Comparison of ENCODE assay signal across 8 cellular contexts in the genomic region with DNA sequence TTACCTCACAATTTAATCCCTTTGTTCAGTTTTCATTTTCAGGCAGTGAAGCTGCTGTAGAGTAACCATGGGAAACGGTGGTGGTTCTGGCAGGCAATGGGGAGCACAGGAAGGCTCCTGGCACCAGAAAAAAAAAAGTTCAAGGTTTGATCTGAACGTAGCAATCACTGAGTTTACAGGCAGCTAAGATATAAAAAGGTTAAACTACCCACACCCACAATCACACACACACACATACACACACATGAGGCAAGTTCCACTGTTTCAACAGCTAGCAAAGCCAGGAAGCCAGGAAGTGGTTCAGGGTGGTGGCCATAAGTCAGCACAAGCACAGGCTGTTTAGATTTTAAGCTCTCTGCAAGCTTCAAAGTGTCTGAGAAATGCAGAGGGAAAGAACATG. TPM values are rescaled to one million over a fixed set of nuclear protein-coding genes. Genes with fewer than 3 reads are reported as not detected.
DNase-seq lines count a peak whose midpoint lies in the region; ATAC-seq and TF ChIP-seq lines count a peak whose summit lies in the region.

TSS of gene SULT1B1 (minus strand) at position 166 of the 400 bp plus-strand sequence. CDS start 5,403 bp downstream, outside the sequence.

- H2BK5ac ChIP-seq in neuronal stem cell (ENCODE audit: low read length), result no peak within 1 kb of the TSS

- WGBS in heart right ventricle, 2 donors, result 40 to 46% methylated on average over 2 of the region's 2 CpGs
- WGBS in neuronal stem cell (ENCODE audit: extremely low coverage in 2 of 2, insufficient read length in 2 of 2, insufficient replicate concordance in 1 of 2), 2 donors, result no CpG with 5 or more reads among the region's 2 CpGs

- H3K23ac ChIP-seq in neuronal stem cell (ENCODE audit: low read depth, low read length, poor library complexity), result no peak within 1 kb of the TSS

- H4K91ac ChIP-seq in neuronal stem cell (ENCODE audit: low read depth, low read length, poor library complexity), result no peak within 1 kb of the TSS

- ATAC-seq in heart right ventricle (peak in 6 of 8 donors; percentile 34 to 61 (median 53)), HG02973 (IDR thresholded peaks at IDR 0.05; ENCODE audit: unreplicated experiment) (no peak)

- intact Hi-C loops in heart right ventricle (cut with DNase I), result no loop called here

- H3K9me3 ChIP-seq in heart right ventricle (no peaks in the 10 kb centered on the region), neuronal stem cell (replicated peaks in 1 of 2; ENCODE audit: control insufficient read depth in 2 of 2, insufficient read depth in 1 of 2, low read depth in 1 of 2, low read length in 2 of 2) (no peaks in the 10 kb centered on the region)

- no peaks in the 10 kb centered on the region for H3K79me1 ChIP-seq in neuronal stem cell (ENCODE audit: low read depth, low read length)

- no peak within 1 kb of the TSS for H2BK120ac ChIP-seq in neuronal stem cell (ENCODE audit: low read depth, low read length)

- H3K36me3 ChIP-seq in heart right ventricle (no peaks in the 10 kb centered on the region), neuronal stem cell (replicated peaks in 1 of 2; ENCODE audit: control insufficient read depth in 2 of 2, insufficient read depth in 2 of 2, low read length in 2 of 2) (no peaks in the 10 kb centered on the region)

- H3K14ac ChIP-seq in neuronal stem cell (ENCODE audit: low read length), result no peak within 1 kb of the TSS

- no peak within 1 kb of the TSS for H2AK5ac ChIP-seq in neuronal stem cell (ENCODE audit: low read depth, low read length)

- no peak within 1 kb of the TSS for H2AFZ ChIP-seq in neuronal stem cell (ENCODE audit: low read length)

- no peak within 1 kb of the TSS for H2BK12ac ChIP-seq in neuronal stem cell (ENCODE audit: low read length)

- H4K8ac ChIP-seq in neuronal stem cell (ENCODE audit: low read depth, low read length), result no peak within 1 kb of the TSS

- no peak within 1 kb of the TSS for H3K9ac ChIP-seq in neuronal stem cell (ENCODE audit: low read depth, low read length, poor library complexity)

- H3K4me1 ChIP-seq in heart right ventricle (peaks cover 0 to 18% (median 0%) of the 10 kb centered on the region in 9 donors), neuronal stem cell (ENCODE audit: control insufficient read depth in 2 of 2, insufficient read depth in 1 of 2, low read depth in 1 of 2, low read length in 2 of 2) (no peaks in the 10 kb centered on the region)

- H3K4me2 ChIP-seq in neuronal stem cell (ENCODE audit: insufficient read depth, low read length, poor library complexity, severe bottlenecking), result no peak within 1 kb of the TSS

- DNase-seq in NCI-H226, result peak; percentile 35
- DNase-seq in activated T-cell treated with anti-CD3 and anti-CD28 coated beads, Interleukin-2, amount 50 U/mL, for 48 hours, result peak; percentile 33 to 46
- no peak for DNase-seq in heart right ventricle
- DNase-seq in stimulated activated CD8-positive, alpha-beta memory T cell treated with anti-CD3 and anti-CD28 coated beads, Interleukin-4, amount 100 ng/mL, for 48 hours, result peak; percentile 41
- DNase-seq in DMS 273 treated with DMSO at 0.1 percent for 48 hours (lab: John Stamatoyannopoulos, UW), result no peak
- no peak for DNase-seq in COLO829 (ENCODE audit: low spot score)
- no peak for DNase-seq in neuronal stem cell (ENCODE audit: low spot score)

- no peak within 1 kb of the TSS for H3K4ac ChIP-seq in neuronal stem cell (ENCODE audit: low read length)

- no peak within 1 kb of the TSS for H2BK15ac ChIP-seq in neuronal stem cell (ENCODE audit: low read length)

- TF ChIP-seq CTCF in heart right ventricle (IDR thresholded peaks at IDR 0.05), result no peak

- H3K4me3 ChIP-seq in heart right ventricle, result peak within 1 kb of the TSS in 2 of 10 donors; percentile 1 to 30
- H3K4me3 ChIP-seq in neuronal stem cell (ENCODE audit: low read length in 2 of 2), result no peak within 1 kb of the TSS

- H3K27ac ChIP-seq in heart right ventricle (peak within 1 kb of the TSS in 2 of 10 donors; percentile 13 to 70), neuronal stem cell (replicated peaks; ENCODE audit: low read length) (no peak within 1 kb of the TSS)

- H3K27me3 ChIP-seq in heart right ventricle (no peaks in the 10 kb centered on the region), neuronal stem cell (ENCODE audit: control insufficient read depth in 3 of 3, insufficient read depth in 3 of 3, low read depth in 1 of 3, low read length in 3 of 3) (no peaks in the 10 kb centered on the region)

- no peak within 1 kb of the TSS for H3K18ac ChIP-seq in neuronal stem cell (ENCODE audit: low read length)

RNA-seq across cellular contexts. Expression of gene SULT1B1, which starts in this region (rescaled TPM):
- total RNA-seq in heart right ventricle, result 1 to 10 TPM in 2 of 10 donors, under 1 TPM in 8; 0.24 to 2.7 (median 0.44) TPM
- polyA plus RNA-seq in heart right ventricle, result under 1 TPM; 0.22 to 0.45 TPM
- not detected for polyA plus RNA-seq in neuronal stem cell (2013, experiment 1 of 2)
- polyA plus RNA-seq in neuronal stem cell (2013, experiment 2 of 2), result not detected

Comparison
In these comparisons a context has a peak if more than half of its experiments do, and no peak if none do; other contexts are left out.
1. DNase-seq: peak in NCI-H226 (single experiment), activated T-cell treated with anti-CD3 and anti-CD28 coated beads, Interleukin-2, amount 50 U/mL, for 48 hours (2 of 2) and stimulated activated CD8-positive, alpha-beta memory T cell treated with anti-CD3 and anti-CD28 coated beads, Interleukin-4, amount 100 ng/mL, for 48 hours (single experiment); none in heart right ventricle (0 of 2), DMS 273 treated with DMSO at 0.1 percent for 48 hours (single experiment), COLO829 (single experiment) and neuronal stem cell (single experiment).